ENCODE assay signal across 12 cellular contexts in the genomic region with DNA sequence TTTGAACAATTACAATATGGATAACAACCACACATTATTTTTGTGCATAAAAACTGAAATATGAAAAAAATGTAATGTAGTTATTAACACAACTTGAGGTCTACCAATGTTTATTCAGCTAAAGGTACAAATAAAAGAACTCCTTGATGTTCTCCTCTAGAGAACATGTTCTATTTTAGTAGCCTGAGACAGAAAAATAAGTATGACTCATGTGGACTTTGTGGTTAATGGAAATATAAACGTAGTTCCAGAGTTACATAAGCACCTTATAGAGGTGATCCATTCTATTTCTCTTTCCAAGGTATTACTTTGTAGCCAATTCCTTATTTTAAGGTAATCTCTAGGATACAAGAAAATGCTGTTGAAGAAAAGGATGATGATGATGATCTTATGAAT. TPM values are rescaled to one million over a fixed set of nuclear protein-coding genes. Genes with fewer than 3 reads are reported as not detected.
A peak's percentile ranks its signal among the peaks of the same experiment; 100 is the strongest.
DNase-seq lines count a peak whose midpoint lies in the region; ATAC-seq, FAIRE-seq and TF ChIP-seq lines count a peak whose summit lies in the region.
"Had no signal": no experiment of that assay in that cellular context is flagged by ENCODE, and none has a peak within 500 bp of the region (broad histone marks: within the 10 kb centered on the region; RNA-seq: fewer than 3 reads in every experiment).

No MANE protein-coding gene starts in this region.

- no peak overlapping the region for H3K4me3 ChIP-seq in astrocyte (ENCODE audit: insufficient read depth, low read depth, low read length)
- H3K4me3 ChIP-seq: spleen had no signal

- CTCF ChIA-PET in activated CD8-positive, alpha-beta T cell treated with anti-CD3 and anti-CD28 coated beads for 36 hours (lab: Charles Lee), result no interaction called here
- CTCF ChIA-PET in activated CD8-positive, alpha-beta T cell treated with anti-CD3 and anti-CD28 coated beads, Interleukin-2, amount 10 ng/mL, durations not matched to agents 7 days and 5 days (lab: Charles Lee), result no interaction called here

- H3K79me2 ChIP-seq in astrocyte (ENCODE audit: insufficient read depth, low read length), result no peaks in the 10 kb centered on the region

- intact Hi-C loops in activated CD8-positive, alpha-beta T cell treated with anti-CD3 and anti-CD28 coated beads for 36 hours (cut with micrococcal nuclease), result no loop called here

- H3K9ac ChIP-seq in astrocyte (ENCODE audit: low read length), result no peak overlapping the region

- POLR2A ChIA-PET in activated CD8-positive, alpha-beta T cell treated with anti-CD3 and anti-CD28 coated beads for 36 hours (lab: Charles Lee), result interaction anchor here (1.0 kb wide), 1 partner anchor 22 kb away, joined by 3 read pairs; no protein-coding TSS in a partner anchor
- POLR2A ChIA-PET in activated CD8-positive, alpha-beta T cell treated with anti-CD3 and anti-CD28 coated beads, Interleukin-2, amount 10 ng/mL, durations not matched to agents 7 days and 5 days (lab: Charles Lee), result no interaction called here

- ATAC-seq in activated CD8-positive, alpha-beta T cell treated with anti-CD3 and anti-CD28 coated beads for 36 hours, result no peak
- no peak for ATAC-seq in activated CD8-positive, alpha-beta T cell treated with anti-CD3 and anti-CD28 coated beads, Interleukin-2, amount 10 ng/mL, durations not matched to agents 7 days and 5 days
- no peak for ATAC-seq in GM18861 (IDR thresholded peaks at IDR 0.05; ENCODE audit: unreplicated experiment)

- no peak overlapping the region for H2AFZ ChIP-seq in astrocyte (ENCODE audit: low read depth, low read length)

- FAIRE-seq in astrocyte (lab: Jason Lieb, UNC) (no peak), GM19239 (lab: Jason Lieb, UNC) (no peak)
- FAIRE-seq: colon had no signal

- H3K27ac Mint-ChIP-seq in activated CD8-positive, alpha-beta T cell treated with anti-CD3 and anti-CD28 coated beads for 36 hours, result peak overlapping the region; percentile 23
- H3K27ac Mint-ChIP-seq in activated CD8-positive, alpha-beta T cell treated with anti-CD3 and anti-CD28 coated beads, Interleukin-2, amount 10 ng/mL, durations not matched to agents 7 days and 5 days, result no peak overlapping the region
- H3K27ac Mint-ChIP-seq in astrocyte (ENCODE audit: unreplicated experiment), result no peak overlapping the region
- H3K27ac Mint-ChIP-seq: activated B cell treated with CpG ODN at 0.5 μM for 24 hours; activated T-helper 1 cell treated with anti-CD3 and anti-CD28 coated beads, Interleukin-12 subunit alpha, Interleukin-12 subunit beta, Interleukin-2, Interleukin-4 antibody, amounts not matched to agents 30 ng/mL and 10 ng/mL and 1 ng/mL, durations not matched to agents 14 hours and 24 hours and 36 hours had no signal

- H3K4me1 ChIP-seq in astrocyte (ENCODE audit: insufficient read depth, low read length), result peaks cover 10% of the 10 kb centered on the region
- H3K4me1 ChIP-seq: spleen had no signal

- H3K36me3 Mint-ChIP-seq in activated CD8-positive, alpha-beta T cell treated with anti-CD3 and anti-CD28 coated beads for 36 hours (ENCODE audit: low read depth), result peaks cover 21% of the 10 kb centered on the region
- H3K36me3 Mint-ChIP-seq in activated CD8-positive, alpha-beta T cell treated with anti-CD3 and anti-CD28 coated beads, Interleukin-2, amount 10 ng/mL, durations not matched to agents 7 days and 5 days (ENCODE audit: low read depth), result peaks cover 10% of the 10 kb centered on the region
- H3K36me3 Mint-ChIP-seq in astrocyte (ENCODE audit: low read depth, unreplicated experiment), result peaks cover 4% of the 10 kb centered on the region

- no peak overlapping the region for H3K27ac ChIP-seq in astrocyte (ENCODE audit: low read depth, low read length)
- H3K27ac ChIP-seq: spleen had no signal

- no peaks in the 10 kb centered on the region for H3K9me3 Mint-ChIP-seq in activated CD8-positive, alpha-beta T cell treated with anti-CD3 and anti-CD28 coated beads for 36 hours
- no peaks in the 10 kb centered on the region for H3K9me3 Mint-ChIP-seq in activated CD8-positive, alpha-beta T cell treated with anti-CD3 and anti-CD28 coated beads, Interleukin-2, amount 10 ng/mL, durations not matched to agents 7 days and 5 days (ENCODE audit: insufficient read depth)
- no peaks in the 10 kb centered on the region for H3K9me3 Mint-ChIP-seq in astrocyte (ENCODE audit: unreplicated experiment)
- H3K9me3 Mint-ChIP-seq: activated B cell treated with CpG ODN at 0.5 μM for 24 hours; activated T-helper 1 cell treated with anti-CD3 and anti-CD28 coated beads, Interleukin-12 subunit alpha, Interleukin-12 subunit beta, Interleukin-2, Interleukin-4 antibody, amounts not matched to agents 30 ng/mL and 10 ng/mL and 1 ng/mL, durations not matched to agents 14 hours and 24 hours and 36 hours had no signal

- no peak for DNase-seq in activated CD8-positive, alpha-beta T cell treated with anti-CD3 and anti-CD28 coated beads for 36 hours
- no peak for DNase-seq in activated CD8-positive, alpha-beta T cell treated with anti-CD3 and anti-CD28 coated beads, Interleukin-2, amount 10 ng/mL, durations not matched to agents 7 days and 5 days
- peak; percentile 57 for DNase-seq in astrocyte (ENCODE audit: low read depth)
- DNase-seq in glomerular visceral epithelial cell (ENCODE audit: extremely low spot score), result peak; percentile 7
- peak; percentile 4 for DNase-seq in stromal cell of bone marrow (ENCODE audit: low read depth)
- DNase-seq in GM19239 (ENCODE audit: insufficient read length, low spot score), result no peak
- no peak for DNase-seq in AML-193 (lab: John Stamatoyannopoulos, UW)
- DNase-seq: activated B cell treated with CpG ODN at 0.5 μM for 24 hours, spleen had no signal

- no peaks in the 10 kb centered on the region for H3K27me3 Mint-ChIP-seq in activated CD8-positive, alpha-beta T cell treated with anti-CD3 and anti-CD28 coated beads for 36 hours
- no peaks in the 10 kb centered on the region for H3K27me3 Mint-ChIP-seq in activated CD8-positive, alpha-beta T cell treated with anti-CD3 and anti-CD28 coated beads, Interleukin-2, amount 10 ng/mL, durations not matched to agents 7 days and 5 days (ENCODE audit: low read depth)
- H3K27me3 Mint-ChIP-seq in astrocyte (ENCODE audit: low read depth, unreplicated experiment), result no peaks in the 10 kb centered on the region
- H3K27me3 Mint-ChIP-seq: activated B cell treated with CpG ODN at 0.5 μM for 24 hours had no signal

- H3K9me3 ChIP-seq in astrocyte (ENCODE audit: insufficient read depth, low read depth, low read length), result no peaks in the 10 kb centered on the region
- H3K9me3 ChIP-seq: spleen had no signal

- peaks cover 12% of the 10 kb centered on the region for H4K20me1 ChIP-seq in astrocyte (ENCODE audit: insufficient read depth, low read length)

- no peak for TF ChIP-seq CTCF in activated CD8-positive, alpha-beta T cell treated with anti-CD3 and anti-CD28 coated beads for 36 hours (IDR thresholded peaks at IDR 0.05)
- TF ChIP-seq CTCF in astrocyte (IDR thresholded peaks at IDR 0.05; ENCODE audit: insufficient read depth, low read depth, low read length), result no peak

- H3K4me2 ChIP-seq in astrocyte (ENCODE audit: low read length), result peak overlapping the region; percentile 16

- peaks cover 8% of the 10 kb centered on the region for H3K4me1 Mint-ChIP-seq in activated CD8-positive, alpha-beta T cell treated with anti-CD3 and anti-CD28 coated beads for 36 hours (ENCODE audit: low read depth)
- peaks cover 2% of the 10 kb centered on the region for H3K4me1 Mint-ChIP-seq in activated CD8-positive, alpha-beta T cell treated with anti-CD3 and anti-CD28 coated beads, Interleukin-2, amount 10 ng/mL, durations not matched to agents 7 days and 5 days (ENCODE audit: low read depth)
- peaks cover 11% of the 10 kb centered on the region for H3K4me1 Mint-ChIP-seq in astrocyte (ENCODE audit: low read depth, unreplicated experiment)
- H3K4me1 Mint-ChIP-seq: activated B cell treated with CpG ODN at 0.5 μM for 24 hours had no signal

- no peaks in the 10 kb centered on the region for H3K27me3 ChIP-seq in astrocyte (ENCODE audit: insufficient read depth, low read length)
- H3K27me3 ChIP-seq: spleen had no signal

- no peak overlapping the region for H3K4me3 Mint-ChIP-seq in activated CD8-positive, alpha-beta T cell treated with anti-CD3 and anti-CD28 coated beads for 36 hours
- H3K4me3 Mint-ChIP-seq in activated CD8-positive, alpha-beta T cell treated with anti-CD3 and anti-CD28 coated beads, Interleukin-2, amount 10 ng/mL, durations not matched to agents 7 days and 5 days, result no peak overlapping the region
- H3K4me3 Mint-ChIP-seq in astrocyte (ENCODE audit: unreplicated experiment), result no peak overlapping the region
- H3K4me3 Mint-ChIP-seq: activated B cell treated with CpG ODN at 0.5 μM for 24 hours; activated T-helper 1 cell treated with anti-CD3 and anti-CD28 coated beads, Interleukin-12 subunit alpha, Interleukin-12 subunit beta, Interleukin-2, Interleukin-4 antibody, amounts not matched to agents 30 ng/mL and 10 ng/mL and 1 ng/mL, durations not matched to agents 14 hours and 24 hours and 36 hours had no signal

- peaks cover 6% of the 10 kb centered on the region for H3K36me3 ChIP-seq in astrocyte (ENCODE audit: insufficient read depth, low read length)

RNA-seq across cellular contexts. Expression of gene ALKBH1, which starts 25.7 kb away (rescaled TPM):
- 10 to 100 TPM; 16.3 to 18.0 TPM for total RNA-seq in activated CD8-positive, alpha-beta T cell treated with anti-CD3 and anti-CD28 coated beads for 36 hours
- 10 to 100 TPM; 12.9 to 14.8 TPM for total RNA-seq in activated CD8-positive, alpha-beta T cell treated with anti-CD3 and anti-CD28 coated beads, Interleukin-2, amount 10 ng/mL, durations not matched to agents 7 days and 5 days
- 13.2 and 15.2 TPM in 2 replicates for total RNA-seq in astrocyte

RNA-seq across cellular contexts. Expression of gene SLIRP, which starts 25.7 kb away (rescaled TPM):
- total RNA-seq in activated CD8-positive, alpha-beta T cell treated with anti-CD3 and anti-CD28 coated beads for 36 hours, result 100 to 1,000 TPM; 141 to 148 TPM
- total RNA-seq in activated CD8-positive, alpha-beta T cell treated with anti-CD3 and anti-CD28 coated beads, Interleukin-2, amount 10 ng/mL, durations not matched to agents 7 days and 5 days, result 100 to 1,000 TPM in 1 of 2 experiments, 10 to 100 TPM in 1; 92.1 to 101 TPM
- 189 and 200 TPM in 2 replicates for total RNA-seq in astrocyte

Comparison
In these comparisons a context has a peak if more than half of its experiments do, and no peak if none do; other contexts are left out.
1. DNase-seq: peak in astrocyte (single experiment), glomerular visceral epithelial cell (single experiment) and stromal cell of bone marrow (single experiment); none in activated CD8-positive, alpha-beta T cell treated with anti-CD3 and anti-CD28 coated beads for 36 hours (single experiment), activated CD8-positive, alpha-beta T cell treated with anti-CD3 and anti-CD28 coated beads, Interleukin-2, amount 10 ng/mL, durations not matched to agents 7 days and 5 days (single experiment), GM19239 (single experiment) and AML-193 (0 of 2).